ENCODE assay signal across 8 cellular contexts in genomic region chr3:12993022-12993622, GRCh38.
DNase-seq lines count a peak whose midpoint lies in the region; ATAC-seq and TF ChIP-seq lines count a peak whose summit lies in the region.

No MANE protein-coding gene starts in this region.

- peaks cover 27% of the 10 kb centered on the region for H3K4me1 ChIP-seq in effector memory CD4-positive, alpha-beta T cell (ENCODE audit: control insufficient read depth, insufficient read depth, low read length, poor library complexity, severe bottlenecking)

- no peak for TF ChIP-seq RAD21 in Ishikawa (IDR thresholded peaks at IDR 0.05; ENCODE audit: low read depth)

- H3K36me3 Mint-ChIP-seq in naive thymus-derived CD8-positive, alpha-beta T cell: peaks cover 0 to 27% (median 2%) of the 10 kb centered on the region in 3 donors

- peak; percentile 28 for DNase-seq in AG10803 (ENCODE audit: low read depth)
- DNase-seq in effector memory CD4-positive, alpha-beta T cell: no peak
- DNase-seq in naive thymus-derived CD8-positive, alpha-beta T cell: peak in 1 of 10 donors; percentile 53
- DNase-seq in GM10248 (ENCODE audit: extremely low spot score): no peak
- no peak for DNase-seq in left lobe of liver (ENCODE audit: low spot score)
- DNase-seq in NCI-H2081 (lab: John Stamatoyannopoulos, UW): no peak

- TF ChIP-seq EP300 in Ishikawa (IDR thresholded peaks at IDR 0.05; ENCODE audit: borderline replicate concordance): no peak

- TF ChIP-seq CTCF in AG10803 (conservative IDR thresholded peaks at IDR 0.05; ENCODE audit: low read length): no peak
- no peak for TF ChIP-seq CTCF in GM10248 (IDR thresholded peaks at IDR 0.05; ENCODE audit: control extremely low read depth, extremely low read depth, low read depth, missing control alignments)

- peak overlapping the region in 1 of 10 donors; percentile 27 for H3K27ac Mint-ChIP-seq in naive thymus-derived CD8-positive, alpha-beta T cell

- H3K9me3 Mint-ChIP-seq in naive thymus-derived CD8-positive, alpha-beta T cell: no peaks in the 10 kb centered on the region

- H3K4me3 Mint-ChIP-seq in naive thymus-derived CD8-positive, alpha-beta T cell: peak overlapping the region; percentile 42 to 94 (median 64)

- no peaks in the 10 kb centered on the region for H3K9me3 ChIP-seq in effector memory CD4-positive, alpha-beta T cell (ENCODE audit: control insufficient read depth, low read length)

- ATAC-seq in naive thymus-derived CD8-positive, alpha-beta T cell: no peak
- ATAC-seq in GM19395 (IDR thresholded peaks at IDR 0.05; ENCODE audit: unreplicated experiment) (no peak), left lobe of liver (no peak)

- peak overlapping the region; percentile 60 for H3K4me3 ChIP-seq in AG10803 (ENCODE audit: low read length)
- peak overlapping the region; percentile 54 for H3K4me3 ChIP-seq in effector memory CD4-positive, alpha-beta T cell (ENCODE audit: insufficient read depth, low read depth, low read length, poor library complexity, severe bottlenecking)

- H3K27me3 Mint-ChIP-seq in naive thymus-derived CD8-positive, alpha-beta T cell: no peaks in the 10 kb centered on the region

- peaks cover 14% of the 10 kb centered on the region for H3K36me3 ChIP-seq in effector memory CD4-positive, alpha-beta T cell (ENCODE audit: control insufficient read depth, insufficient read depth, low read length)

- CTCF ChIA-PET in GM10248 (lab: Yijun Ruan, JAX): interaction anchor here (1.5 to 9.2 kb wide), 5 partner anchors 10 to 152 kb away, joined by 3 to 131 read pairs (median 13); partner anchors contain the start of gene RPL32

- peaks cover 25 to 81% (median 61%) of the 10 kb centered on the region in 4 donors for H3K4me1 Mint-ChIP-seq in naive thymus-derived CD8-positive, alpha-beta T cell

- POLR2A ChIA-PET in naive thymus-derived CD8-positive, alpha-beta T cell (lab: Charles Lee): interaction anchor here (1.0 to 4.4 kb wide), 5 partner anchors 11 to 80 kb away, joined by 3 to 41 read pairs (median 4); partner anchors contain the start of gene IQSEC1
- POLR2A ChIA-PET in GM10248 (lab: Yijun Ruan, JAX): no interaction called here

- no peak overlapping the region for H3K27ac ChIP-seq in effector memory CD4-positive, alpha-beta T cell (ENCODE audit: insufficient read depth, low read length, poor library complexity, severe bottlenecking)

- no peaks in the 10 kb centered on the region for H3K27me3 ChIP-seq in effector memory CD4-positive, alpha-beta T cell (replicated peaks; ENCODE audit: control insufficient read depth, insufficient read depth, low read length, poor library complexity, severe bottlenecking)

TF ChIP-seq in Ishikawa, 13 proteins besides CTCF, POLR2A, EP300 and RAD21:
- TF ChIP-seq EGR1 (IDR thresholded peaks at IDR 0.05) (no peak), TAF1 (IDR thresholded peaks at IDR 0.05; ENCODE audit: low read depth) (no peak), CREB1 (IDR thresholded peaks at IDR 0.05; ENCODE audit: low read depth) (no peak), ZBTB7A (IDR thresholded peaks at IDR 0.05; ENCODE audit: low read depth) (no peak), TEAD4 (IDR thresholded peaks at IDR 0.05) (peak; percentile 68), FOXM1 (IDR thresholded peaks at IDR 0.05; ENCODE audit: borderline replicate concordance, low read depth) (no peak), YY1 (IDR thresholded peaks at IDR 0.05; ENCODE audit: low read depth) (no peak), TCF12 (IDR thresholded peaks at IDR 0.05; ENCODE audit: low read depth) (no peak), NFIC (IDR thresholded peaks at IDR 0.05) (no peak), CEBPB (IDR thresholded peaks at IDR 0.05) (no peak)
- TF ChIP-seq, protein P1, sequence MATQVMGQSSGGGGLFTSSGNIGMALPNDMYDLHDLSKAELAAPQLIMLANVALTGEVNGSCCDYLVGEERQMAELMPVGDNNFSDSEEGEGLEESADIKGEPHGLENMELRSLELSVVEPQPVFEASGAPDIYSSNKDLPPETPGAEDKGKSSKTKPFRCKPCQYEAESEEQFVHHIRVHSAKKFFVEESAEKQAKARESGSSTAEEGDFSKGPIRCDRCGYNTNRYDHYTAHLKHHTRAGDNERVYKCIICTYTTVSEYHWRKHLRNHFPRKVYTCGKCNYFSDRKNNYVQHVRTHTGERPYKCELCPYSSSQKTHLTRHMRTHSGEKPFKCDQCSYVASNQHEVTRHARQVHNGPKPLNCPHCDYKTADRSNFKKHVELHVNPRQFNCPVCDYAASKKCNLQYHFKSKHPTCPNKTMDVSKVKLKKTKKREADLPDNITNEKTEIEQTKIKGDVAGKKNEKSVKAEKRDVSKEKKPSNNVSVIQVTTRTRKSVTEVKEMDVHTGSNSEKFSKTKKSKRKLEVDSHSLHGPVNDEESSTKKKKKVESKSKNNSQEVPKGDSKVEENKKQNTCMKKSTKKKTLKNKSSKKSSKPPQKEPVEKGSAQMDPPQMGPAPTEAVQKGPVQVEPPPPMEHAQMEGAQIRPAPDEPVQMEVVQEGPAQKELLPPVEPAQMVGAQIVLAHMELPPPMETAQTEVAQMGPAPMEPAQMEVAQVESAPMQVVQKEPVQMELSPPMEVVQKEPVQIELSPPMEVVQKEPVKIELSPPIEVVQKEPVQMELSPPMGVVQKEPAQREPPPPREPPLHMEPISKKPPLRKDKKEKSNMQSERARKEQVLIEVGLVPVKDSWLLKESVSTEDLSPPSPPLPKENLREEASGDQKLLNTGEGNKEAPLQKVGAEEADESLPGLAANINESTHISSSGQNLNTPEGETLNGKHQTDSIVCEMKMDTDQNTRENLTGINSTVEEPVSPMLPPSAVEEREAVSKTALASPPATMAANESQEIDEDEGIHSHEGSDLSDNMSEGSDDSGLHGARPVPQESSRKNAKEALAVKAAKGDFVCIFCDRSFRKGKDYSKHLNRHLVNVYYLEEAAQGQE (IDR thresholded peaks at IDR 0.05; ENCODE audit: low read depth): no peak
- TF ChIP-seq, protein P2, sequence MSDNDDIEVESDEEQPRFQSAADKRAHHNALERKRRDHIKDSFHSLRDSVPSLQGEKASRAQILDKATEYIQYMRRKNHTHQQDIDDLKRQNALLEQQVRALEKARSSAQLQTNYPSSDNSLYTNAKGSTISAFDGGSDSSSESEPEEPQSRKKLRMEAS (IDR thresholded peaks at IDR 0.05): peak; percentile 32; the same call in 1 of the 2 replicates
- TF ChIP-seq, protein P3, sequence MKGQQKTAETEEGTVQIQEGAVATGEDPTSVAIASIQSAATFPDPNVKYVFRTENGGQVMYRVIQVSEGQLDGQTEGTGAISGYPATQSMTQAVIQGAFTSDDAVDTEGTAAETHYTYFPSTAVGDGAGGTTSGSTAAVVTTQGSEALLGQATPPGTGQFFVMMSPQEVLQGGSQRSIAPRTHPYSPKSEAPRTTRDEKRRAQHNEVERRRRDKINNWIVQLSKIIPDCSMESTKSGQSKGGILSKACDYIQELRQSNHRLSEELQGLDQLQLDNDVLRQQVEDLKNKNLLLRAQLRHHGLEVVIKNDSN (IDR thresholded peaks at IDR 0.05): peak; percentile 43; the same call in 1 of the 2 replicates
TF ChIP-seq in Ishikawa: peak in this region for 3.
